8 cellular contexts compared by ENCODE assay signal in genomic region chr4:143207555-143207954, GRCh38. TPM values are rescaled to one million over a fixed set of nuclear protein-coding genes. Genes with fewer than 3 reads are reported as not detected.
DNase-seq lines count a peak whose midpoint lies in the region; ATAC-seq, FAIRE-seq and TF ChIP-seq lines count a peak whose summit lies in the region.

No MANE protein-coding gene starts in this region.

- BruUV-seq in PC-3 (replicated peaks; lab: Mats Ljungman, UMichigan), result no TSS peak

- no peak overlapping the region for H3K27ac ChIP-seq in PC-3 (ENCODE audit: low read length)
- H3K27ac ChIP-seq in osteoblast (ENCODE audit: low read depth, low read length), result no peak overlapping the region

- no peak for ATAC-seq in PC-3
- ATAC-seq in GM19324 (IDR thresholded peaks at IDR 0.05; ENCODE audit: low FRiP score, unreplicated experiment), result no peak

- TF ChIP-seq CTCF in PC-3 (conservative IDR thresholded peaks at IDR 0.05; ENCODE audit: low read depth, low read length) (peak; percentile 56), osteoblast (IDR thresholded peaks at IDR 0.05; ENCODE audit: extremely low read depth, low read depth, low read length) (peak; percentile 45), lower leg skin (IDR thresholded peaks at IDR 0.05) (no peak)

- intact Hi-C loops in PC-3 (cut with micrococcal nuclease), result loop anchor here (1.0 to 2.0 kb wide), 2 partner anchors 129 to 275 kb away; partner anchors contain the start of gene GAB1
- intact Hi-C loops in lower leg skin (cut with DNase I; ENCODE audit: low total_unique reads), result no loop called here

- peak overlapping the region in 1 of 6 donors; percentile 41 for H3K27ac Mint-ChIP-seq in immature natural killer cell

- peak; percentile 3 for FAIRE-seq in G401.6 (lab: Jason Lieb, UNC)

- H3K9me2 ChIP-seq in PC-3 (replicated peaks; ENCODE audit: low read length), result no peaks in the 10 kb centered on the region

- H3K36me3 ChIP-seq in PC-3 (ENCODE audit: low read depth, low read length) (peaks cover 37% of the 10 kb centered on the region), osteoblast (ENCODE audit: insufficient read depth, low read length) (peaks cover 47% of the 10 kb centered on the region)

- H3K4me3 ChIP-seq in PC-3 (ENCODE audit: low read length), result no peak overlapping the region
- no peak overlapping the region for H3K4me3 ChIP-seq in osteoblast (ENCODE audit: insufficient read depth, low read length)
- no peak overlapping the region for H3K4me3 ChIP-seq in lower leg skin (ENCODE audit: low read depth, poor library complexity, severe bottlenecking)

- no peaks in the 10 kb centered on the region for H3K9me3 Mint-ChIP-seq in immature natural killer cell

- H3K79me2 ChIP-seq in PC-3 (ENCODE audit: low read length) (no peaks in the 10 kb centered on the region), osteoblast (ENCODE audit: insufficient read depth, low read length) (peaks cover 4% of the 10 kb centered on the region)

- POLR2A ChIA-PET in PC-3 (lab: Charles Lee; ENCODE audit: unreplicated experiment), result no interaction called here

- peak; percentile 44 for DNase-seq in PC-3
- DNase-seq in fibroblast of gingiva (ENCODE audit: low read depth), result peak; percentile 10
- no peak for DNase-seq in osteoblast (ENCODE audit: insufficient read length, low spot score, missing footprints)
- DNase-seq in immature natural killer cell, result no peak
- DNase-seq in NCI-H1436 (lab: John Stamatoyannopoulos, UW), result no peak
- DNase-seq in lower leg skin (ENCODE audit: low spot score in 2 of 2), result no peak

- H2AFZ ChIP-seq in PC-3 (ENCODE audit: low read length), result no peak overlapping the region
- H2AFZ ChIP-seq in osteoblast (ENCODE audit: low read length), result no peak overlapping the region

- H3K9ac ChIP-seq in PC-3 (ENCODE audit: low read length), result no peak overlapping the region

- H3K4me2 ChIP-seq in PC-3 (ENCODE audit: low read length), result no peak overlapping the region
- H3K4me2 ChIP-seq in osteoblast (ENCODE audit: insufficient read depth, low read length), result no peak overlapping the region

- WGBS in lower leg skin, 2 donors, result 10 to 12% methylated on average over 1 of the region's 1 CpG

- H3K9me3 ChIP-seq in PC-3 (ENCODE audit: low read length), result no peaks in the 10 kb centered on the region
- H3K9me3 ChIP-seq in osteoblast (ENCODE audit: low read depth, low read length), result no peaks in the 10 kb centered on the region

- H3K27me3 Mint-ChIP-seq in immature natural killer cell (ENCODE audit: low read depth in 3 of 3), result no peaks in the 10 kb centered on the region

- H3K36me3 Mint-ChIP-seq in immature natural killer cell, result peaks cover 16 to 29% (median 28%) of the 10 kb centered on the region in 3 donors

- H3K27me3 ChIP-seq in PC-3 (ENCODE audit: low read length), result no peaks in the 10 kb centered on the region
- no peaks in the 10 kb centered on the region for H3K27me3 ChIP-seq in osteoblast (ENCODE audit: insufficient read depth, low read length)

- no peak overlapping the region for H3K4me3 Mint-ChIP-seq in immature natural killer cell

- CTCF ChIA-PET in PC-3 (lab: Charles Lee), result interaction anchor here (0.5 to 0.6 kb wide), 3 partner anchors 27 to 183 kb away, joined by 3 read pairs; partner anchors contain the start of gene GAB1

- no peak for TF ChIP-seq POLR2A in lower leg skin (IDR thresholded peaks at IDR 0.05)

- no peaks in the 10 kb centered on the region for H3K4me1 ChIP-seq in PC-3 (ENCODE audit: insufficient read depth, low read length)
- H3K4me1 ChIP-seq in osteoblast (ENCODE audit: insufficient read depth, low read length), result no peaks in the 10 kb centered on the region

- H3F3A ChIP-seq in PC-3 (ENCODE audit: low read length, unreplicated experiment), result no peaks in the 10 kb centered on the region

- no peaks in the 10 kb centered on the region for H4K20me1 ChIP-seq in PC-3 (ENCODE audit: low read length)
- peaks cover 1% of the 10 kb centered on the region for H4K20me1 ChIP-seq in osteoblast (ENCODE audit: insufficient read depth, low read length)

- H3K4me1 Mint-ChIP-seq in immature natural killer cell, result peaks cover 4 to 18% of the 10 kb centered on the region in 2 donors

RNA-seq across cellular contexts. Expression of gene USP38, which starts 22.8 kb away (rescaled TPM):
- total RNA-seq in PC-3 (2014; rRNA removed), result 21.5 and 24.5 TPM in 2 replicates
- total RNA-seq in osteoblast, result 24.2 and 25.7 TPM in 2 replicates
- polyA plus RNA-seq in immature natural killer cell, result 10 to 100 TPM; 19.7 to 31.5 (median 25.4) TPM
- total RNA-seq in lower leg skin, result 10 to 100 TPM; 27.8 to 31.6 (median 30.6) TPM

Comparison
In these comparisons a context has a peak if more than half of its experiments do, and no peak if none do; other contexts are left out.
1. DNase-seq: peak in PC-3 (single experiment) and fibroblast of gingiva (single experiment); none in osteoblast (single experiment), immature natural killer cell (0 of 3), NCI-H1436 (single experiment) and lower leg skin (0 of 2).
2. CTCF ChIP-seq: peak in PC-3 (single experiment) and osteoblast (single experiment); none in lower leg skin (0 of 3).